20 cellular contexts compared by ENCODE assay signal in genomic region chr19:17180997-17181702, GRCh38. TPM values are rescaled to one million over a fixed set of nuclear protein-coding genes. Genes with fewer than 3 reads are reported as not detected.
DNase-seq lines count a peak whose midpoint lies in the region; ATAC-seq lines count a peak whose summit lies in the region.
"Had no signal": no experiment of that assay in that cellular context is flagged by ENCODE, and none has a peak within 500 bp of the region (broad histone marks: within the 10 kb centered on the region; RNA-seq: fewer than 3 reads in every experiment).

No MANE protein-coding gene starts in this region.

- no peaks in the 10 kb centered on the region for H3K9me3 Mint-ChIP-seq in activated naive CD8-positive, alpha-beta T cell treated with anti-CD3 and anti-CD28 coated beads for 36 hours
- no peaks in the 10 kb centered on the region for H3K9me3 Mint-ChIP-seq in activated naive CD8-positive, alpha-beta T cell treated with anti-CD3 and anti-CD28 coated beads, Interleukin-2, amount 50 U/mL, for 24 hours
- H3K9me3 Mint-ChIP-seq: CD8-positive, alpha-beta T cell had no signal

- no peak for DNase-seq in activated naive CD8-positive, alpha-beta T cell treated with anti-CD3 and anti-CD28 coated beads for 36 hours
- DNase-seq in activated naive CD8-positive, alpha-beta T cell treated with anti-CD3 and anti-CD28 coated beads, Interleukin-2, amount 50 U/mL, for 24 hours = no peak
- DNase-seq in NCI-H526 (lab: John Stamatoyannopoulos, UW) = peak; percentile 46 to 72
- no peak for DNase-seq in C1 segment of cervical spinal cord (lab: John Stamatoyannopoulos, UW)
- DNase-seq in COR-L47 (lab: John Stamatoyannopoulos, UW) = no peak
- no peak for DNase-seq in hepatic stellate cell (ENCODE audit: low spot score)
- no peak for DNase-seq in NCI-H1092 treated with DMSO at 0.1 percent for 48 hours (lab: John Stamatoyannopoulos, UW)
- DNase-seq: activated effector memory CD4-positive, alpha-beta T cell treated with Interleukin-2 at 50 U/mL for 16 hours; CD8-positive, alpha-beta T cell; central memory CD4-positive, alpha-beta T cell; DND-41; left lung; NCI-H1417 treated with DMSO at 0.1 percent for 48 hours; PC-9; stimulated activated CD4-positive, alpha-beta T cell treated with anti-CD3 and anti-CD28 coated beads, Interleukin-12 subunit alpha, Interleukin-12 subunit beta, amount 100 ng/mL, for 4 hours; stimulated activated CD8-positive, alpha-beta memory T cell treated with anti-CD3 and anti-CD28 coated beads, Interleukin-4, amount 100 ng/mL, for 48 hours had no signal

- no peaks in the 10 kb centered on the region for H3K27me3 ChIP-seq in iPS-15b (ENCODE audit: control insufficient read depth, insufficient read depth, low read length)
- H3K27me3 ChIP-seq: gastroesophageal sphincter, left lung, SJSA1 had no signal

- peaks cover 17% of the 10 kb centered on the region for H3K36me3 Mint-ChIP-seq in activated naive CD8-positive, alpha-beta T cell treated with anti-CD3 and anti-CD28 coated beads for 36 hours
- H3K36me3 Mint-ChIP-seq in activated naive CD8-positive, alpha-beta T cell treated with anti-CD3 and anti-CD28 coated beads, Interleukin-2, amount 50 U/mL, for 24 hours (ENCODE audit: low read depth) = peaks cover 18% of the 10 kb centered on the region

- H3K4me3 ChIP-seq in iPS-15b (ENCODE audit: low read depth, low read length) = peak overlapping the region; percentile 3
- H3K4me3 ChIP-seq: gastroesophageal sphincter, left lung, PC-9, SJSA1 had no signal

- peak overlapping the region; percentile 63 for H3K27ac Mint-ChIP-seq in activated naive CD8-positive, alpha-beta T cell treated with anti-CD3 and anti-CD28 coated beads for 36 hours
- H3K27ac Mint-ChIP-seq in activated naive CD8-positive, alpha-beta T cell treated with anti-CD3 and anti-CD28 coated beads, Interleukin-2, amount 50 U/mL, for 24 hours = no peak overlapping the region
- H3K27ac Mint-ChIP-seq: CD8-positive, alpha-beta T cell had no signal

- peaks cover 18% of the 10 kb centered on the region for H3K36me3 ChIP-seq in iPS-15b (ENCODE audit: control insufficient read depth, insufficient read depth, low read length)

- peak overlapping the region; percentile 54 for H3K9ac ChIP-seq in iPS-15b (ENCODE audit: low read depth, low read length)

- H3K4me1 Mint-ChIP-seq in activated naive CD8-positive, alpha-beta T cell treated with anti-CD3 and anti-CD28 coated beads for 36 hours = peaks cover 19% of the 10 kb centered on the region
- H3K4me1 Mint-ChIP-seq in activated naive CD8-positive, alpha-beta T cell treated with anti-CD3 and anti-CD28 coated beads, Interleukin-2, amount 50 U/mL, for 24 hours = peaks cover 19% of the 10 kb centered on the region

- H3K9me3 ChIP-seq in iPS-15b (ENCODE audit: control insufficient read depth, insufficient read depth, low read length) = no peaks in the 10 kb centered on the region
- H3K9me3 ChIP-seq: gastroesophageal sphincter, left lung, SJSA1 had no signal

- no peak overlapping the region for H3K4me3 Mint-ChIP-seq in activated naive CD8-positive, alpha-beta T cell treated with anti-CD3 and anti-CD28 coated beads for 36 hours
- H3K4me3 Mint-ChIP-seq in activated naive CD8-positive, alpha-beta T cell treated with anti-CD3 and anti-CD28 coated beads, Interleukin-2, amount 50 U/mL, for 24 hours = no peak overlapping the region
- H3K4me3 Mint-ChIP-seq: CD8-positive, alpha-beta T cell had no signal

- H3K4me1 ChIP-seq in iPS-15b (ENCODE audit: control insufficient read depth, insufficient read depth, low read length) = no peaks in the 10 kb centered on the region
- H3K4me1 ChIP-seq: gastroesophageal sphincter, SJSA1 had no signal

- H3K27me3 Mint-ChIP-seq in activated naive CD8-positive, alpha-beta T cell treated with anti-CD3 and anti-CD28 coated beads for 36 hours = no peaks in the 10 kb centered on the region
- H3K27me3 Mint-ChIP-seq in activated naive CD8-positive, alpha-beta T cell treated with anti-CD3 and anti-CD28 coated beads, Interleukin-2, amount 50 U/mL, for 24 hours = no peaks in the 10 kb centered on the region

- ATAC-seq in activated naive CD8-positive, alpha-beta T cell treated with anti-CD3 and anti-CD28 coated beads, Interleukin-2, amount 50 U/mL, for 24 hours = no peak
- ATAC-seq: CD8-positive, alpha-beta T cell; esophagus mucosa; gastroesophageal sphincter; left lung had no signal

RNA-seq across cellular contexts. Expression of gene USE1, which starts 34.0 kb away (rescaled TPM):
- total RNA-seq in activated naive CD8-positive, alpha-beta T cell treated with anti-CD3 and anti-CD28 coated beads for 36 hours = 10 to 100 TPM; 26.5 to 27.1 TPM

RNA-seq across cellular contexts. Expression of gene OCEL1, which starts 44.9 kb away (rescaled TPM):
- 10 to 100 TPM; 11.9 to 12.6 TPM for total RNA-seq in activated naive CD8-positive, alpha-beta T cell treated with anti-CD3 and anti-CD28 coated beads for 36 hours

Comparison
In these comparisons a context has a peak if more than half of its experiments do, and no peak if none do; other contexts are left out.
1. DNase-seq: peak in NCI-H526 (2 of 2); none in activated naive CD8-positive, alpha-beta T cell treated with anti-CD3 and anti-CD28 coated beads for 36 hours (single experiment), activated naive CD8-positive, alpha-beta T cell treated with anti-CD3 and anti-CD28 coated beads, Interleukin-2, amount 50 U/mL, for 24 hours (single experiment), C1 segment of cervical spinal cord (0 of 14), COR-L47 (single experiment), hepatic stellate cell (single experiment) and NCI-H1092 treated with DMSO at 0.1 percent for 48 hours (single experiment).